Comparison of ENCODE assay signal across 8 cellular contexts in the genomic region with DNA sequence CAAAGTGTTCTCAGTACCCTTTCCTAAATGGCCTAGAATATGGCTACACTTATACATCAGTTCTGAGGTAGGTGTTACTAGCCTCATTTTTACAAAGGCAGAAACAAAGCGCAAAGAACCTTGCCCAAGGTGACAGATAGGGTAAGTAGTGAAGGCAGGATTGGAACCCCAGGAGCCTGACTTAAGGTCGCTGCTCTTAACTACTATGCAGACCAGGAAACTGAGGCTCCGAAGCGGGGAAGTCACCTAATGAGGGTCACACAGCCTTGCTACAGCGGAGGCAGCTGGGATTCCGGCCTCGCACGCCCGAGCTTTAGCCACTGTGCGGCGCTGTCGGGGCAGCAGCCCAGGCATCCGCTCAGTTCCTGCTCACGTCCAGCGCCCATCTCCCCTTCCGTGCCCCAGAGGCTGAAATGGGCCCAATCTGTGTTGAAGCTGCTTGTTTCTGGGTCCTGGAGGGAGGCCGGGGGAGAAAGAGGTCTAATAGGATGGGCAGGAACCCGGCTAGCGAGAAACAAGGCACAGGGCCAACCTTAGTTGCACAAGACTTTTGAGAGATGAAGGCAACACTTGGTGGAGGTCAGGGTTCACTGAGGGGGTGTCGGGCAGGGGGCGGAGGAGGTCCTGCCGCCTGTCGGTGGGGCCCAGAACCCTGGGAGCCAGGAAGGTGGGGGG. TPM values are rescaled to one million over a fixed set of nuclear protein-coding genes. Genes with fewer than 3 reads are reported as not detected.
DNase-seq lines count a peak whose midpoint lies in the region; ATAC-seq and TF ChIP-seq lines count a peak whose summit lies in the region.

No MANE protein-coding gene starts in this region.

- POLR2A ChIA-PET in Panc1 (lab: Charles Lee), result no interaction called here

- H3K36me3 ChIP-seq in HUES64 (ENCODE audit: insufficient read depth, low read length) (no peaks in the 10 kb centered on the region), Panc1 (ENCODE audit: control insufficient read depth, insufficient read depth, low read length) (no peaks in the 10 kb centered on the region; the same call in 1 of the 2 replicates), thymus (ENCODE audit: control insufficient read depth, insufficient read depth) (no peaks in the 10 kb centered on the region)

- TF ChIP-seq CTCF in Panc1 (IDR thresholded peaks at IDR 0.05), result peak; percentile 99
- peak in 2 of 3 donors; percentile 32 to 49 for TF ChIP-seq CTCF in omental fat pad (IDR thresholded peaks at IDR 0.05)

- CTCF ChIA-PET in Panc1 (lab: Charles Lee), result interaction anchor here (0.6 to 5.0 kb wide), 8 partner anchors 44 to 290 kb away, joined by 3 to 58 read pairs (median 4); no protein-coding TSS in a partner anchor

- in situ Hi-C loops in Panc1 (cut with HindIII; ENCODE audit: low pct_unique_long_range_greater_than_20kb, low sequenced_read_pairs), result no loop called here

- intact Hi-C loops in Panc1 (cut with micrococcal nuclease; ENCODE audit: unreplicated experiment), result loop anchor here (2.0 kb wide), 1 partner anchor 274 kb away; no protein-coding TSS in a partner anchor

- 0 out of 2 replicates have a peak, but pooled peaks cover 12% of the 10 kb centered on the region for H3K4me1 ChIP-seq in HUES64 (ENCODE audit: insufficient read depth, low read length)
- H3K4me1 ChIP-seq in Panc1 (ENCODE audit: control insufficient read depth, insufficient read depth, low read length), result peaks cover 37% of the 10 kb centered on the region
- peaks cover 8% of the 10 kb centered on the region for H3K4me1 ChIP-seq in thymus (ENCODE audit: control insufficient read depth, insufficient read depth, low read length)

- ATAC-seq in GM21526 (IDR thresholded peaks at IDR 0.05; ENCODE audit: low FRiP score, unreplicated experiment) (peak; percentile 50), Panc1 (peak; percentile 61), omental fat pad (ENCODE audit: low FRiP score) (peak; percentile 39)

- H3K9ac ChIP-seq in HUES64 (ENCODE audit: low read depth, low read length), result no peak overlapping the region

- DNase-seq in DMS114 treated with DMSO at 0.1 percent for 48 hours (lab: John Stamatoyannopoulos, UW; ENCODE audit: unreplicated experiment), result peak; percentile 51
- DNase-seq in Panc1 (ENCODE audit: low read depth, low spot score), result peak; percentile 78
- peak; percentile 58 for DNase-seq in activated T-helper 1 cell treated with Interleukin-2 at 50 U/mL for 16 hours (ENCODE audit: low read depth)
- peak; percentile 64 for DNase-seq in fibroblast of the conjunctiva (ENCODE audit: low read depth)
- DNase-seq in omental fat pad (ENCODE audit: low spot score), result peak; percentile 76

- WGBS in HUES64, result 4% methylated on average over 23 of the region's 23 CpGs
- 5% methylated on average over 23 of the region's 23 CpGs for WGBS in thymus

- H3K9me3 ChIP-seq in HUES64 (ENCODE audit: insufficient read depth, low read depth, low read length), result 0 out of 2 replicates have a peak, but pooled peaks cover 2% of the 10 kb centered on the region
- H3K9me3 ChIP-seq in Panc1 (ENCODE audit: control insufficient read depth, insufficient read depth, low read depth, low read length), result no peaks in the 10 kb centered on the region
- H3K9me3 ChIP-seq in thymus (ENCODE audit: control insufficient read depth), result no peaks in the 10 kb centered on the region

- H3K27ac ChIP-seq in HUES64 (ENCODE audit: low read depth, low read length) (no peak overlapping the region), Panc1 (ENCODE audit: low read length) (peak overlapping the region; percentile 83), thymus (ENCODE audit: low read depth) (no peak overlapping the region)

- no TSS peak for BruUV-seq in Panc1 (replicated peaks; lab: Mats Ljungman, UMichigan)

- H3K27me3 ChIP-seq in HUES64 (ENCODE audit: insufficient read depth, low read length) (peaks cover 100% of the 10 kb centered on the region), Panc1 (ENCODE audit: control insufficient read depth, insufficient read depth, low read length) (no peaks in the 10 kb centered on the region), thymus (ENCODE audit: control insufficient read depth, insufficient read depth) (peaks cover 75% of the 10 kb centered on the region)

- peak overlapping the region; percentile 57 for H3K4me3 ChIP-seq in HUES64 (ENCODE audit: low read length)
- H3K4me3 ChIP-seq in Panc1 (ENCODE audit: low read depth in 2 of 2, low read length in 2 of 2), result peak overlapping the region; percentile 63 to 89
- H3K4me3 ChIP-seq in thymus (ENCODE audit: low read length), result peak overlapping the region; percentile 67

RNA-seq across cellular contexts. Expression of a gene that starts 1.4 kb away (rescaled TPM):
- polyA plus RNA-seq in HUES64 (2013, experiment 1 of 2), result not detected
- 0.13 TPM for polyA plus RNA-seq in HUES64 (2013, experiment 2 of 2)
- total RNA-seq in Panc1 (2021; ENCODE audit: unreplicated experiment) (2.2 TPM), omental fat pad (under 1 TPM in 2 of 4 donors, not detected in 2; 0.12 to 0.16 TPM)
- 1.4 TPM for polyA plus RNA-seq in Panc1 (2012; ENCODE audit: insufficient read length)
- polyA plus RNA-seq in thymus, result 0.16 TPM

RNA-seq across cellular contexts. Expression of a gene that starts 20.4 kb away (rescaled TPM):
- 0.25 TPM for polyA plus RNA-seq in HUES64 (2013, experiment 1 of 2)
- 0.38 TPM for polyA plus RNA-seq in HUES64 (2013, experiment 2 of 2)
- total RNA-seq in Panc1 (2021; ENCODE audit: unreplicated experiment) (0.46 TPM), omental fat pad (not detected)
- polyA plus RNA-seq in Panc1 (2012; ENCODE audit: insufficient read length), result 0.27 TPM
- 0.39 TPM for polyA plus RNA-seq in thymus
